ENCODE assay signal across 8 cellular contexts in genomic region chr11:64298966-64299846, GRCh38. TPM values are rescaled to one million over a fixed set of nuclear protein-coding genes. Genes with fewer than 3 reads are reported as not detected.
DNase-seq lines count a peak whose midpoint lies in the region; ATAC-seq and TF ChIP-seq lines count a peak whose summit lies in the region.

No MANE protein-coding gene starts in this region.

- CTCF ChIA-PET in PC-3 (lab: Charles Lee), result no interaction called here

- peak overlapping the region; percentile 55 for H3K4me3 Mint-ChIP-seq in osteocyte (ENCODE audit: unreplicated experiment)

- WGBS in gastroesophageal sphincter (ENCODE audit: low coverage in 1 of 2), 2 donors, result 1 to 26% methylated on average over 4 to 12 of the region's 60 CpGs

- no peaks in the 10 kb centered on the region for H3F3A ChIP-seq in PC-3 (ENCODE audit: low read length, unreplicated experiment)

- ATAC-seq in PC-3 (0 out of 2 replicates have a peak, but pooled peaks have one; percentile 1), gastroesophageal sphincter (peak; percentile 68), GM21381 (IDR thresholded peaks at IDR 0.05; ENCODE audit: unreplicated experiment) (no peak), GM19324 (IDR thresholded peaks at IDR 0.05; ENCODE audit: low FRiP score, unreplicated experiment) (no peak), GM18502 (IDR thresholded peaks at IDR 0.05; ENCODE audit: poor library complexity, unreplicated experiment) (no peak)

- POLR2A ChIA-PET in PC-3 (lab: Charles Lee; ENCODE audit: unreplicated experiment), result no interaction called here

- no peaks in the 10 kb centered on the region for H3K36me3 Mint-ChIP-seq in osteocyte (ENCODE audit: unreplicated experiment)

- H3K4me3 ChIP-seq in BE2C (ENCODE audit: low read depth, low read length), result 0 out of 2 replicates have a peak overlapping the region, but pooled peaks have one; percentile 11
- peak overlapping the region; percentile 64 for H3K4me3 ChIP-seq in PC-3 (ENCODE audit: low read length)
- peak overlapping the region; percentile 17 to 53 for H3K4me3 ChIP-seq in gastroesophageal sphincter

- peaks cover 33% of the 10 kb centered on the region for H3K4me1 Mint-ChIP-seq in osteocyte (ENCODE audit: unreplicated experiment)

- no peaks in the 10 kb centered on the region for H3K9me2 ChIP-seq in PC-3 (replicated peaks; ENCODE audit: low read length)

- TF ChIP-seq EP300 in gastroesophageal sphincter (IDR thresholded peaks at IDR 0.05), result no peak

- no peak overlapping the region for H3K27ac Mint-ChIP-seq in osteocyte (ENCODE audit: unreplicated experiment)

- peak overlapping the region; percentile 90 for H3K4me2 ChIP-seq in PC-3 (ENCODE audit: low read length)

- H4K20me1 ChIP-seq in PC-3 (ENCODE audit: low read length), result no peaks in the 10 kb centered on the region

- H3K9me3 ChIP-seq in BE2C (no peaks in the 10 kb centered on the region), PC-3 (ENCODE audit: low read length) (no peaks in the 10 kb centered on the region), gastroesophageal sphincter (no peaks in the 10 kb centered on the region)

- H3K27ac ChIP-seq in PC-3 (ENCODE audit: low read length) (no peak overlapping the region), gastroesophageal sphincter (peak overlapping the region in 2 of 4 donors; percentile 55 to 64)

- H3K9ac ChIP-seq in PC-3 (ENCODE audit: low read length), result no peak overlapping the region

- H3K9me3 Mint-ChIP-seq in osteocyte (ENCODE audit: unreplicated experiment), result no peaks in the 10 kb centered on the region

- H2AFZ ChIP-seq in PC-3 (ENCODE audit: low read length), result peak overlapping the region; percentile 82

- H3K27me3 Mint-ChIP-seq in osteocyte (ENCODE audit: unreplicated experiment), result peaks cover 34% of the 10 kb centered on the region

- no peaks in the 10 kb centered on the region for H3K79me2 ChIP-seq in PC-3 (ENCODE audit: low read length)

- H3K27me3 ChIP-seq in BE2C (peaks cover 41% of the 10 kb centered on the region), PC-3 (ENCODE audit: low read length) (peaks cover 18% of the 10 kb centered on the region), gastroesophageal sphincter (peaks cover 90% of the 10 kb centered on the region)

- no TSS peak for BruUV-seq in PC-3 (replicated peaks; lab: Mats Ljungman, UMichigan)

- no peak for DNase-seq in BE2C
- DNase-seq in PC-3, result no peak
- DNase-seq in osteocyte (ENCODE audit: extremely low spot score, unreplicated experiment), result no peak
- DNase-seq in NCI-H774 (lab: John Stamatoyannopoulos, UW), result no peak

- intact Hi-C loops in PC-3 (cut with micrococcal nuclease), result no loop called here

- no peak for TF ChIP-seq CTCF in BE2C (IDR thresholded peaks at IDR 0.05; ENCODE audit: low read depth, low read length)
- TF ChIP-seq CTCF in PC-3 (conservative IDR thresholded peaks at IDR 0.05; ENCODE audit: low read depth, low read length), result no peak
- peak in 1 of 4 experiments; percentile 22 for TF ChIP-seq CTCF in gastroesophageal sphincter (IDR thresholded peaks at IDR 0.05)
- TF ChIP-seq CTCF in osteocyte (IDR thresholded peaks at IDR 0.05), result no peak

- peak in 1 of 2 donors; percentile 14 for TF ChIP-seq POLR2A in gastroesophageal sphincter (IDR thresholded peaks at IDR 0.05)

- H3K4me1 ChIP-seq in BE2C (no peaks in the 10 kb centered on the region), PC-3 (ENCODE audit: insufficient read depth, low read length) (peaks cover 28% of the 10 kb centered on the region), gastroesophageal sphincter (peaks cover 0 to 45% (median 17%) of the 10 kb centered on the region in 3 donors)

- H3K36me3 ChIP-seq in BE2C, result no peaks in the 10 kb centered on the region
- no peaks in the 10 kb centered on the region for H3K36me3 ChIP-seq in PC-3 (ENCODE audit: low read depth, low read length)
- H3K36me3 ChIP-seq in gastroesophageal sphincter, result no peaks in the 10 kb centered on the region

RNA-seq across cellular contexts. Expression of gene CATSPERZ, which starts 1.0 kb away (rescaled TPM):
- polyA plus RNA-seq in BE2C (2012; ENCODE audit: insufficient read depth, insufficient read length, low read depth), result not detected
- total RNA-seq in PC-3 (2014; rRNA removed), result 9.2 and 11.2 TPM in 2 replicates
- total RNA-seq in gastroesophageal sphincter, result not detected
- total RNA-seq in osteocyte, result not detected in 2 replicates

RNA-seq across cellular contexts. Expression of gene ESRRA, which starts 6.1 kb away (rescaled TPM):
- polyA plus RNA-seq in BE2C (2012; ENCODE audit: insufficient read depth, insufficient read length, low read depth), result 45.7 TPM
- total RNA-seq in PC-3 (2014; rRNA removed) (111 and 114 TPM in 2 replicates), gastroesophageal sphincter (10 to 100 TPM; 39.8 to 77.1 (median 71.2) TPM), osteocyte (32.7 and 37.4 TPM in 2 replicates)

RNA-seq across cellular contexts. Expression of gene KCNK4, which starts 8.1 kb away (rescaled TPM):
- polyA plus RNA-seq in BE2C (2012; ENCODE audit: insufficient read depth, insufficient read length, low read depth), result not detected
- total RNA-seq in PC-3 (2014; rRNA removed) (1.2 TPM in 1 of 2 replicates, not detected in the other), gastroesophageal sphincter (under 1 TPM in 1 of 4 donors, not detected in 3; 0.31 TPM), osteocyte (0.39 and 0.43 TPM in 2 replicates)

RNA-seq across cellular contexts. Expression of gene GPR137, which starts 13.6 kb away (rescaled TPM):
- polyA plus RNA-seq in BE2C (2012; ENCODE audit: insufficient read depth, insufficient read length, low read depth), result 20.2 TPM
- total RNA-seq in PC-3 (2014; rRNA removed) (32.4 and 47.5 TPM in 2 replicates), gastroesophageal sphincter (10 to 100 TPM; 14.0 to 37.1 (median 27.6) TPM), osteocyte (68.0 and 71.4 TPM in 2 replicates)

RNA-seq across cellular contexts. Expression of gene BAD, which starts 14.7 kb away (rescaled TPM):
- 48.1 TPM for polyA plus RNA-seq in BE2C (2012; ENCODE audit: insufficient read depth, insufficient read length, low read depth)
- 360 and 368 TPM in 2 replicates for total RNA-seq in PC-3 (2014; rRNA removed)
- 100 to 1,000 TPM in 3 of 4 donors, 10 to 100 TPM in 1; 97.1 to 156 (median 135) TPM for total RNA-seq in gastroesophageal sphincter
- total RNA-seq in osteocyte, result 68.3 and 73.6 TPM in 2 replicates

Comparison
In these comparisons a context has a peak if more than half of its experiments do, and no peak if none do; other contexts are left out.
1. H3K4me3 ChIP-seq: peak in every context shown above with its lines; median percentile 64 in PC-3; 35 in gastroesophageal sphincter; 11 in BE2C.
2. ATAC-seq: peak in PC-3 (single experiment) and gastroesophageal sphincter (single experiment); none in GM21381 (single experiment), GM19324 (single experiment) and GM18502 (single experiment).